Comparison of ENCODE assay signal across 1 cellular context in genomic region chr22:19525116-19525660, GRCh38.
TF ChIP-seq lines count a peak whose summit lies in the region.

No MANE protein-coding gene starts in this region.

TF ChIP-seq in K562, 482 proteins besides CTCF, POLR2A, EP300 and RAD21:
- TF ChIP-seq CHD7 (IDR thresholded peaks at IDR 0.05; ENCODE audit: low read depth, low read length) (peak; percentile 16), PBX2 (CRISPR knock-in tag; IDR thresholded peaks at IDR 0.05; ENCODE audit: low read depth) (0 out of 2 replicates have a peak, but pooled peaks have one; percentile 0), PBX2 (tag; conservative IDR thresholded peaks at IDR 0.05; ENCODE audit: low read depth) (no peak), HDAC1 (IDR thresholded peaks at IDR 0.05) (no peak), ZNF511 (CRISPR knock-in tag; IDR thresholded peaks at IDR 0.05) (peak; percentile 46), OTX1 (CRISPR knock-in tag; IDR thresholded peaks at IDR 0.05) (no peak), ZFP30 (CRISPR knock-in tag; IDR thresholded peaks at IDR 0.05; ENCODE audit: borderline replicate concordance) (no peak), GTF2F1 (IDR thresholded peaks at IDR 0.05; ENCODE audit: low read depth, low read length) (0 out of 2 replicates have a peak, but pooled peaks have one; percentile 61), USF1 (CRISPR knock-in tag; IDR thresholded peaks at IDR 0.05) (0 out of 2 replicates have a peak, but pooled peaks have one; percentile 4), POLR2G (IDR thresholded peaks at IDR 0.05; ENCODE audit: low read depth, low read length) (peak; percentile 6; the same call in 1 of the 2 replicates), FOXM1 (IDR thresholded peaks at IDR 0.05; ENCODE audit: low read depth) (no peak), FOXM1 (CRISPR knock-in tag; IDR thresholded peaks at IDR 0.05; ENCODE audit: low read depth) (0 out of 2 replicates have a peak, but pooled peaks have one; percentile 20)
